Comparison of ENCODE assay signal across 8 cellular contexts in the genomic region with DNA sequence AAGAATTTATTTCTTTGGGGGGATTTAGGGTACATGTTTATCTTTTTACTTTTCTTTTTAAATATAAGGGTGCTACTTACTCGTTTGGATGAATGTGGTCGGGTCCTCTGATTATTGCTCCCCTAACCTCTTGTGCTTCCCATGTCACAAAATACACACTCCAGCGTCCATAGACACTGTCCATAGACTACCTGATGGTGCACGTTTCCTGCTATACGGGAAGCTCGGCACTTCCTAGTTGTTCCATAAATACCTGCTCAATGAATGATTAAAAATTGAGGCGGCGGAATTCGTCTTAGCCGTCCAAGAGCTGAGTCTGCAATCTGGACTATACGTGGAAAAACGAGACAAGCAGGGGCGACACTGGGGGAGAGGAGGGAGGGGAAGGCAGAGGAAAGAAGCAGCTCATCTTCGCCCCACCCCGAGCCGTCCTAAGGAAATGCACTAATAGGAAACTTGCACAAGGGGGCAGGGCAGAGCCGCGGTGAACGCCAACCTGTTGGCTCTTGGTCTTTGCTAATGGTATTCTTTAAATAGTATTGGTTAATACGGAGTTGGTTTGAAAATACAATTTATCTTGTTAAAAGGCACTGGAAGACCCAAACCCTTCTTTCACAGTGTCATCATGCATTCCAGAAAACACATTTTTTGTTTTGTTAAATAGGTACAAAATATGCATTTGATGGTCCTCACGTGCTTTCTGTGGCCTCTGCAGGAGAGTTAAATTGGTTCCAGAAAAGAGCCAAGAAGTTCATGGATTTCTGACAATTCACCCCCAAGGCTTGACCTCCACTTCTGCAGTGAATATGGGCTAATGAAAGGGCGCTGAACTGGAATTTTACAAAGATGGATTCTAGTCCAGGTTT.
DNase-seq lines count a peak whose midpoint lies in the region; ATAC-seq and TF ChIP-seq lines count a peak whose summit lies in the region.

No MANE protein-coding gene starts in this region.

- peaks cover 4% of the 10 kb centered on the region for H3K4me1 Mint-ChIP-seq in activated T-helper 17 cell treated with anti-CD3 and anti-CD28 coated beads, Interleukin-2, amount 50 U/mL, for 72 hours

- H2AFZ ChIP-seq in ACC112 (ENCODE audit: low read length, unreplicated experiment) (peak overlapping the region; percentile 65), fibroblast of lung (ENCODE audit: low read length) (no peak overlapping the region), osteoblast (ENCODE audit: low read length) (peak overlapping the region; percentile 69)

- H3K27me3 ChIP-seq in ACC112 (ENCODE audit: insufficient read depth, low read length) (peaks cover 4% of the 10 kb centered on the region; the same call in 1 of the 2 replicates), RWPE2 (ENCODE audit: insufficient read depth, poor library complexity, severe bottlenecking) (no peaks in the 10 kb centered on the region), fibroblast of lung (ENCODE audit: control insufficient read depth, insufficient read depth, low read length) (no peaks in the 10 kb centered on the region), osteoblast (ENCODE audit: insufficient read depth, low read length) (no peaks in the 10 kb centered on the region)

- ATAC-seq in HG02943 (IDR thresholded peaks at IDR 0.05; ENCODE audit: low read depth, unreplicated experiment) (peak; percentile 67), RWPE2 (ENCODE audit: low read depth) (no peak)
- no peak for ATAC-seq in activated T-helper 17 cell treated with anti-CD3 and anti-CD28 coated beads, Interleukin-2, amount 50 U/mL, for 72 hours (replicated peaks)

- no peak overlapping the region for H3K27ac ChIP-seq in ACC112 (ENCODE audit: low read depth, low read length)
- H3K27ac ChIP-seq in RWPE2 (ENCODE audit: poor library complexity, severe bottlenecking), result no peak overlapping the region
- H3K27ac ChIP-seq in fibroblast of lung (ENCODE audit: insufficient read depth, low read length), result no peak overlapping the region
- no peak overlapping the region for H3K27ac ChIP-seq in osteoblast (ENCODE audit: low read depth, low read length)

- H3K9me3 Mint-ChIP-seq in activated T-helper 17 cell treated with anti-CD3 and anti-CD28 coated beads, Interleukin-2, amount 50 U/mL, for 72 hours, result peaks cover 19% of the 10 kb centered on the region

- no peak overlapping the region for H3K9ac ChIP-seq in fibroblast of lung (ENCODE audit: insufficient read depth, low read length)

- H3K4me3 Mint-ChIP-seq in activated T-helper 17 cell treated with anti-CD3 and anti-CD28 coated beads, Interleukin-2, amount 50 U/mL, for 72 hours, result no peak overlapping the region

- H3K9me3 ChIP-seq in RWPE2 (ENCODE audit: severe bottlenecking) (no peaks in the 10 kb centered on the region), fibroblast of lung (ENCODE audit: control insufficient read depth, insufficient read depth, low read depth, low read length) (no peaks in the 10 kb centered on the region), osteoblast (ENCODE audit: low read depth, low read length) (no peaks in the 10 kb centered on the region)

- H3K36me3 ChIP-seq in ACC112 (ENCODE audit: insufficient read depth, low read length) (no peaks in the 10 kb centered on the region), RWPE2 (ENCODE audit: low read depth) (no peaks in the 10 kb centered on the region), fibroblast of lung (ENCODE audit: control insufficient read depth, insufficient read depth, low read length) (no peaks in the 10 kb centered on the region), osteoblast (ENCODE audit: insufficient read depth, low read length) (no peaks in the 10 kb centered on the region)

- no peak overlapping the region for H3K27ac Mint-ChIP-seq in activated T-helper 17 cell treated with anti-CD3 and anti-CD28 coated beads, Interleukin-2, amount 50 U/mL, for 72 hours

- H3K79me2 ChIP-seq in ACC112 (ENCODE audit: control insufficient read depth, insufficient read depth, low read length, unreplicated experiment), result no peaks in the 10 kb centered on the region
- no peaks in the 10 kb centered on the region for H3K79me2 ChIP-seq in fibroblast of lung (ENCODE audit: control insufficient read depth, insufficient read depth, low read length)
- no peaks in the 10 kb centered on the region for H3K79me2 ChIP-seq in osteoblast (ENCODE audit: insufficient read depth, low read length)

- H3K4me2 ChIP-seq in fibroblast of lung (ENCODE audit: extremely low read depth, insufficient read depth, low read length) (no peak overlapping the region), osteoblast (ENCODE audit: insufficient read depth, low read length) (peak overlapping the region; percentile 61)

- DNase-seq in GM12865 (ENCODE audit: low read depth) (peak; percentile 69), RWPE2 (ENCODE audit: low spot score) (no peak), fibroblast of lung (ENCODE audit: low read depth in 2 of 2) (peak in 1 of 2 donors; percentile 23), osteoblast (ENCODE audit: insufficient read length, low spot score, missing footprints) (peak; percentile 68), RKO (ENCODE audit: low spot score) (no peak)

- H3K4me3 ChIP-seq in ACC112 (ENCODE audit: low read depth, low read length) (peak overlapping the region; percentile 67), GM12865 (ENCODE audit: low read depth, low read length) (peak overlapping the region; percentile 50), RWPE2 (ENCODE audit: severe bottlenecking) (no peak overlapping the region), fibroblast of lung (replicated peaks in 1 of 4; ENCODE audit: control extremely low read depth in 1 of 4, insufficient read depth in 1 of 4, low read depth in 3 of 4, low read length in 4 of 4) (no peak overlapping the region), osteoblast (ENCODE audit: insufficient read depth, low read length) (peak overlapping the region; percentile 47)

- peaks cover 9% of the 10 kb centered on the region for H3K4me1 ChIP-seq in ACC112 (ENCODE audit: control insufficient read depth, insufficient read depth, low read length, unreplicated experiment)
- peaks cover 7% of the 10 kb centered on the region for H3K4me1 ChIP-seq in RWPE2 (ENCODE audit: insufficient read depth, poor library complexity, severe bottlenecking)
- H3K4me1 ChIP-seq in fibroblast of lung (ENCODE audit: control insufficient read depth, extremely low read depth, insufficient read depth, low read length), result no peaks in the 10 kb centered on the region
- H3K4me1 ChIP-seq in osteoblast (ENCODE audit: insufficient read depth, low read length), result peaks cover 8% of the 10 kb centered on the region

- peaks cover 20% of the 10 kb centered on the region for H3K27me3 Mint-ChIP-seq in activated T-helper 17 cell treated with anti-CD3 and anti-CD28 coated beads, Interleukin-2, amount 50 U/mL, for 72 hours

- TF ChIP-seq CTCF in GM12865 (IDR thresholded peaks at IDR 0.05; ENCODE audit: insufficient read depth, low read depth, low read length, missing control alignments) (peak; percentile 62), RWPE2 (IDR thresholded peaks at IDR 0.05; ENCODE audit: poor library complexity, severe bottlenecking) (peak; percentile 51), fibroblast of lung (conservative IDR thresholded peaks at IDR 0.05 in 1 of 2, IDR thresholded peaks at IDR 0.05 in 1 of 2; ENCODE audit: low read depth in 1 of 2, low read length in 2 of 2) (peak; percentile 27 to 50), osteoblast (IDR thresholded peaks at IDR 0.05; ENCODE audit: extremely low read depth, low read depth, low read length) (peak; percentile 66)

- no peaks in the 10 kb centered on the region for H3K36me3 Mint-ChIP-seq in activated T-helper 17 cell treated with anti-CD3 and anti-CD28 coated beads, Interleukin-2, amount 50 U/mL, for 72 hours (ENCODE audit: low read depth)

- H4K20me1 ChIP-seq in fibroblast of lung (ENCODE audit: control insufficient read depth, extremely low read depth, insufficient read depth, low read length), result no peaks in the 10 kb centered on the region
- no peaks in the 10 kb centered on the region for H4K20me1 ChIP-seq in osteoblast (ENCODE audit: insufficient read depth, low read length)

Comparison
In these comparisons a context has a peak if more than half of its experiments do, and no peak if none do; other contexts are left out.
1. H3K4me3 ChIP-seq: peak in ACC112 (single experiment), GM12865 (single experiment) and osteoblast (single experiment); none in RWPE2 (single experiment) and fibroblast of lung (0 of 4).
2. DNase-seq: peak in GM12865 (single experiment) and osteoblast (single experiment); none in RWPE2 (single experiment) and RKO (single experiment).
3. Peak in every context shown above with its lines, with median percentiles within 50 percentile points of each other: CTCF ChIP-seq.